Comparison of ENCODE assay signal across 8 cellular contexts in the genomic region with DNA sequence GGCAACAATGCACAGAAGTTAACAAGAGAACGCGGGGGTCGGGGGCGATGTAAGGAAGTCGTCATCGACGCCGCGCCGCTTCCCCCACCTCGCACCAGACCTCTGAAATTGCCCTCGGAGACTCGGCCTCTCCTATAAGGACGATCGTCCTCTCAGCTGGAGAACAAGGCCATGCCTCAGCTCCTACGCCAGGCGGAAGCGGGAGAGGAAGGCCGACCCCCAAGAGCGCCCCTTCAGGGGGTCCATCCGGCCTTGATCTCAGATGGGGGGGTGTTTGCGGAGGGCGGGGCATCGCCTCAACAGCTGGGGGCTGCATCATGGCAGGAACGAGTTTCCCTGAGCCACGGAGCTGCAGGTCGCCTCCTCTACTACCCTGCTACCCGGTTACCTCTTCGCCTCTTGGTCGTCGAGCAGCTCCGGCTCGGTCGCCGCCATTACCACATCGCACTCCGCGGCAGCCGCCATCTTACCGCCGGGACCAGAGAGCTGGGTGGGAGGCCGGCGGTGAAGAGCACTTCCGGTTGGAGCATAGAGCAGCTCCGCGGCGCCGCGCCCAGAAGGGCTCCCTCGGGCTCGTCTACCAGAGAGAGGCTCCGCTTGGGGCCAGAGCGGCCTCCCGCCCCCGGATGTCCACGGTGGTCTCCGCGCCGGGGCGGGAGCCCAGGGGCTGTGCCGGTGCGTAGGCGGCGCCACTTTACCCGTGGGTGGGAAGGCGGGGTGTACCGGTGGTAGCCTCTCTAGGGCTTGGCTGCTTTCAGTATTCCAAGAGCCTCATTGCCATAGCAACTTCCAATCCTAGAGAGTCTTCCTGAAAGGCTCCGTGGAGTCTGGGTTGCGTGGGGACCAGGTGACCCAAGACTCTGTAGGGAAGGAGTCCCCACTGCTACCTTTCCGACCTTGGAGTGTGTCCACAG. TPM values are rescaled to one million over a fixed set of nuclear protein-coding genes. Genes with fewer than 3 reads are reported as not detected.
DNase-seq lines count a peak whose midpoint lies in the region; ATAC-seq and TF ChIP-seq lines count a peak whose summit lies in the region.

A gene with protein sequence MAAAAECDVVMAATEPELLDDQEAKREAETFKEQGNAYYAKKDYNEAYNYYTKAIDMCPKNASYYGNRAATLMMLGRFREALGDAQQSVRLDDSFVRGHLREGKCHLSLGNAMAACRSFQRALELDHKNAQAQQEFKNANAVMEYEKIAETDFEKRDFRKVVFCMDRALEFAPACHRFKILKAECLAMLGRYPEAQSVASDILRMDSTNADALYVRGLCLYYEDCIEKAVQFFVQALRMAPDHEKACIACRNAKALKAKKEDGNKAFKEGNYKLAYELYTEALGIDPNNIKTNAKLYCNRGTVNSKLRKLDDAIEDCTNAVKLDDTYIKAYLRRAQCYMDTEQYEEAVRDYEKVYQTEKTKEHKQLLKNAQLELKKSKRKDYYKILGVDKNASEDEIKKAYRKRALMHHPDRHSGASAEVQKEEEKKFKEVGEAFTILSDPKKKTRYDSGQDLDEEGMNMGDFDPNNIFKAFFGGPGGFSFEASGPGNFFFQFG (minus strand): TSS at position 488 of the 914 bp plus-strand sequence. CDS start 23 bp downstream, at position 465.

- no peaks in the 10 kb centered on the region for H3K9me3 ChIP-seq in thoracic aorta

- H3K4me3 Mint-ChIP-seq in glutamatergic neuron (ENCODE audit: unreplicated experiment): peak within 1 kb of the TSS; percentile 99
- H3K4me3 Mint-ChIP-seq in osteocyte (ENCODE audit: unreplicated experiment): peak within 1 kb of the TSS; percentile 100

- peaks cover 2% of the 10 kb centered on the region; the same call in 1 of the 2 replicates for H3K36me3 ChIP-seq in GM06990 (ENCODE audit: control insufficient read depth, insufficient read depth, low read length)
- peaks cover 2% of the 10 kb centered on the region for H3K36me3 ChIP-seq in thoracic aorta

- DNase-seq in GM06990 (ENCODE audit: extremely low read depth, insufficient read length): peak; percentile 92
- peak; percentile 93 for DNase-seq in NCI-H1092 (lab: John Stamatoyannopoulos, UW)
- DNase-seq in SKM-1 (lab: John Stamatoyannopoulos, UW; ENCODE audit: unreplicated experiment): peak; percentile 79
- DNase-seq in activated naive CD4-positive, alpha-beta T cell treated with anti-CD3 and anti-CD28 coated beads, Interleukin-2, amount 50 U/mL, for 72 hours (ENCODE audit: low spot score in 2 of 2): peak; percentile 85 to 88
- peak; percentile 92 for DNase-seq in glutamatergic neuron
- peak; percentile 96 for DNase-seq in osteocyte (ENCODE audit: extremely low spot score, unreplicated experiment)
- DNase-seq in thoracic aorta (ENCODE audit: low spot score): peak; percentile 75

- no peak for TF ChIP-seq CTCF in GM06990 (IDR thresholded peaks at IDR 0.05; ENCODE audit: insufficient read depth, low read length, poor library complexity, severe bottlenecking)
- no peak for TF ChIP-seq CTCF in glutamatergic neuron (IDR thresholded peaks at IDR 0.05; ENCODE audit: partially characterized antibody, unreplicated experiment)
- no peak for TF ChIP-seq CTCF in osteocyte (IDR thresholded peaks at IDR 0.05)
- no peak for TF ChIP-seq CTCF in thoracic aorta (IDR thresholded peaks at IDR 0.05)

- peaks cover 38 to 63% of the 10 kb centered on the region in 2 donors for H3K4me1 ChIP-seq in thoracic aorta (ENCODE audit: control insufficient read depth in 1 of 2, low read depth in 2 of 2)

- no peaks in the 10 kb centered on the region for H3K27me3 ChIP-seq in GM06990 (replicated peaks; ENCODE audit: control insufficient read depth, insufficient read depth, low read length)
- H3K27me3 ChIP-seq in thoracic aorta (replicated peaks; ENCODE audit: insufficient read depth): no peaks in the 10 kb centered on the region

- peaks cover 3 to 11% of the 10 kb centered on the region in 2 donors for H3K9me3 Mint-ChIP-seq in activated naive CD4-positive, alpha-beta T cell treated with anti-CD3 and anti-CD28 coated beads, Interleukin-2, amount 50 U/mL, for 72 hours
- H3K9me3 Mint-ChIP-seq in glutamatergic neuron (ENCODE audit: unreplicated experiment) (peaks cover 12% of the 10 kb centered on the region), osteocyte (ENCODE audit: unreplicated experiment) (peaks cover 3% of the 10 kb centered on the region)

- peak within 1 kb of the TSS; percentile 98 to 100 for H3K27ac Mint-ChIP-seq in activated naive CD4-positive, alpha-beta T cell treated with anti-CD3 and anti-CD28 coated beads, Interleukin-2, amount 50 U/mL, for 72 hours
- H3K27ac Mint-ChIP-seq in glutamatergic neuron (ENCODE audit: unreplicated experiment) (peak within 1 kb of the TSS; percentile 98), osteocyte (ENCODE audit: unreplicated experiment) (peak within 1 kb of the TSS; percentile 99)

- peak within 1 kb of the TSS; percentile 99 for H3K4me3 ChIP-seq in GM06990 (replicated peaks; ENCODE audit: low read depth, low read length)
- peak within 1 kb of the TSS; percentile 95 for H3K4me3 ChIP-seq in thoracic aorta

- H3K4me1 Mint-ChIP-seq in glutamatergic neuron (ENCODE audit: low read depth, unreplicated experiment): peaks cover 25% of the 10 kb centered on the region
- peaks cover 58% of the 10 kb centered on the region for H3K4me1 Mint-ChIP-seq in osteocyte (ENCODE audit: unreplicated experiment)

- H3K27me3 Mint-ChIP-seq in glutamatergic neuron (ENCODE audit: unreplicated experiment) (peaks cover 7% of the 10 kb centered on the region), osteocyte (ENCODE audit: unreplicated experiment) (no peaks in the 10 kb centered on the region)

- H3K27ac ChIP-seq in thoracic aorta: peak within 1 kb of the TSS; percentile 85 to 91

- ATAC-seq in HG02571 (IDR thresholded peaks at IDR 0.05; ENCODE audit: unreplicated experiment) (peak; percentile 75), thoracic aorta (ENCODE audit: insufficient number of reproducible peaks, low FRiP score, low read depth) (peak; percentile 57)
- peak; percentile 75 to 90 for ATAC-seq in activated naive CD4-positive, alpha-beta T cell treated with anti-CD3 and anti-CD28 coated beads, Interleukin-2, amount 50 U/mL, for 72 hours

- H3K36me3 Mint-ChIP-seq in activated naive CD4-positive, alpha-beta T cell treated with anti-CD3 and anti-CD28 coated beads, Interleukin-2, amount 50 U/mL, for 72 hours: peaks cover 18 to 45% of the 10 kb centered on the region in 2 donors
- no peaks in the 10 kb centered on the region for H3K36me3 Mint-ChIP-seq in glutamatergic neuron (ENCODE audit: unreplicated experiment)
- peaks cover 7% of the 10 kb centered on the region for H3K36me3 Mint-ChIP-seq in osteocyte (ENCODE audit: unreplicated experiment)

RNA-seq across cellular contexts. Expression of the gene that starts here (rescaled TPM):
- 100 to 1,000 TPM; 109 to 122 TPM for total RNA-seq in activated naive CD4-positive, alpha-beta T cell treated with anti-CD3 and anti-CD28 coated beads, Interleukin-2, amount 50 U/mL, for 72 hours
- total RNA-seq in glutamatergic neuron (ENCODE audit: unreplicated experiment) (124 TPM), osteocyte (73.9 and 92.8 TPM in 2 replicates), thoracic aorta (10 to 100 TPM; 61.2 to 80.6 TPM)

Comparison
In these comparisons a context has a peak if more than half of its experiments do, and no peak if none do; other contexts are left out.
1. Peak in every context shown above with its lines: DNase-seq, ATAC-seq, H3K4me3 ChIP-seq and H3K27ac ChIP-seq.